ENCODE assay signal across 2 cellular contexts in genomic region chr7:44331682-44332081, GRCh38.
A peak's percentile ranks its signal among the peaks of the same experiment; 100 is the strongest.
TF ChIP-seq lines count a peak whose summit lies in the region.

No MANE protein-coding gene starts in this region.

TF ChIP-seq in IMR-90, 13 proteins besides CTCF, POLR2A, EP300 and RAD21:
- TF ChIP-seq RFX5 (IDR thresholded peaks at IDR 0.05; ENCODE audit: low read depth, low read length) (no peak), MAFK (IDR thresholded peaks at IDR 0.05; ENCODE audit: low read depth, low read length) (no peak), CEBPB (IDR thresholded peaks at IDR 0.05; ENCODE audit: low read depth, low read length) (no peak), NFE2L2 (IDR thresholded peaks at IDR 0.05; ENCODE audit: low read depth, low read length) (no peak), USF2 (IDR thresholded peaks at IDR 0.05; ENCODE audit: low read depth, low read length) (no peak), RCOR1 (IDR thresholded peaks at IDR 0.05; ENCODE audit: insufficient replicate concordance, low read length) (no peak)

TF ChIP-seq in K562, 482 proteins besides CTCF, POLR2A, EP300 and RAD21:
- TF ChIP-seq IRF2 (CRISPR knock-in tag; IDR thresholded peaks at IDR 0.05), result no peak
- TF ChIP-seq NRF1 (conservative IDR thresholded peaks at IDR 0.05 in 1 of 2, IDR thresholded peaks at IDR 0.05 in 1 of 2), result peak; percentile 73 to 76
